1 cellular context compared by ENCODE assay signal in genomic region chr7:6168469-6168868, GRCh38.
TF ChIP-seq lines count a peak whose summit lies in the region.

No MANE protein-coding gene starts in this region.

TF ChIP-seq in GM23338, 12 proteins besides CTCF, POLR2A, EP300 and RAD21 (continued from another document):
- TF ChIP-seq REST (IDR thresholded peaks at IDR 0.05; ENCODE audit: unreplicated experiment) (no peak), ZNF462 (CRISPR knock-in tag; IDR thresholded peaks at IDR 0.05) (no peak)
TF ChIP-seq in GM23338: peak in this region for 0.
